Comparison of ENCODE assay signal across 31 cellular contexts in the genomic region with DNA sequence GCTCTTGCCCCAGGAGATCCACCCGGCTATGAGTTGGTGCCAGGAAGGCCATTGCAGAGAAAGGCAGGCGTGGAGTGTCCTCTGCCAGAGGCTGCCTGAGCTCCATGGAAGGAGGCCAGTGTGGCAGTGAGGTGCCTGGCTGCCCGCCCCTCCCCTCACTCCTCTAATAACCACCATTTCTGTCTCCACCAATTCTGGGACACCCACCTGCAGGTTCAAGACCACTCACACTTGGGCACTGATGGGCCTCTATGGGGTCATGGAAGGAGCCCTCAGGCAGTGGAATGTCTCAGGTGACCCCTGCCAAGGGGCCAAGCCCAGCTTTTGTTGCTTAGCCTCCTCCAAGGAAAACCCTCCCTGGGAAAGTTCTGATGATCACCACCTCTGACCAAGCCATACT.
"Had no signal": no experiment of that assay in that cellular context is flagged by ENCODE, and none has a peak within 500 bp of the region (broad histone marks: within the 10 kb centered on the region; RNA-seq: fewer than 3 reads in every experiment).

No MANE protein-coding gene starts in this region.

- H3K4me1 ChIP-seq: body of pancreas, breast epithelium, Peyer's patch, SJSA1 had no signal

- DNase-seq: activated CD4-positive, alpha-beta T cell treated with anti-CD3 and anti-CD28 coated beads for 36 hours; activated CD4-positive, alpha-beta T cell treated with anti-CD3 and anti-CD28 coated beads, Interleukin-2, amount 10 ng/mL, durations not matched to agents 7 days and 5 days; activated CD4-positive, alpha-beta T cell treated with anti-CD3 and anti-CD28 coated beads, Interleukin-2, amount 50 U/mL, for 48 hours; activated CD8-positive, alpha-beta T cell treated with anti-CD3 and anti-CD28 coated beads, Interleukin-2, amount 10 ng/mL, durations not matched to agents 7 days and 5 days; activated gamma-delta T cell treated with Interleukin-2 at 50 U/mL for 16 hours; activated naive CD4-positive, alpha-beta T cell treated with anti-CD3 and anti-CD28 coated beads for 36 hours; activated T-cell treated with anti-CD3 and anti-CD28 coated beads, Interleukin-2, amount 50 U/mL, for 4 hours; Karpas-422; KBM-7; NCI-H1105; NCI-H1436 treated with DMSO at 0.1 percent for 48 hours; NCI-H1694 treated with DMSO at 0.1 percent for 48 hours; NCI-H2029; NCI-H2107; NCI-H2171; NCI-H510A; NCI-H526; NCI-H748 treated with DMSO at 0.1 percent for 48 hours; NK-92 treated with Interleukin-12 subunit alpha and Interleukin-12 subunit beta, amount 100 ng/mL, for 24 hours; PC-3; SHP77 treated with DMSO at 0.1 percent for 48 hours; SK-N-SH had no signal

- H3K27me3 ChIP-seq: adrenal gland, body of pancreas, Peyer's patch, SJSA1 had no signal

- H3K4me3 ChIP-seq: adrenal gland, body of pancreas, breast epithelium, Peyer's patch, SJSA1 had no signal

- H3K36me3 ChIP-seq: adrenal gland, breast epithelium, Peyer's patch, SJSA1 had no signal

- H3K9me3 ChIP-seq: adrenal gland, Peyer's patch had no signal

- H3K9ac ChIP-seq: SK-N-SH had no signal

- FAIRE-seq: astrocyte, TTC549 had no signal

- ATAC-seq: activated CD4-positive, alpha-beta T cell treated with anti-CD3 and anti-CD28 coated beads for 36 hours; activated CD4-positive, CD25-positive, alpha-beta regulatory T cell treated with anti-CD3 and anti-CD28 coated beads, Interleukin-2, amount 50 U/mL, for 24 hours; activated CD8-positive, alpha-beta T cell treated with anti-CD3 and anti-CD28 coated beads, Interleukin-2, amount 10 ng/mL, durations not matched to agents 7 days and 5 days; activated naive CD4-positive, alpha-beta T cell treated with anti-CD3 and anti-CD28 coated beads, Interleukin-2, amount 50 U/mL, for 72 hours; activated T-cell treated with anti-CD3 and anti-CD28 coated beads, Interleukin-2, amount 50 U/mL, for 4 hours; body of pancreas; PC-3 had no signal

- H3K27ac ChIP-seq: adrenal gland, body of pancreas, breast epithelium, Peyer's patch, SJSA1 had no signal

- H3K4me2 ChIP-seq: SK-N-SH had no signal
